17 cellular contexts compared by ENCODE assay signal in the genomic region with DNA sequence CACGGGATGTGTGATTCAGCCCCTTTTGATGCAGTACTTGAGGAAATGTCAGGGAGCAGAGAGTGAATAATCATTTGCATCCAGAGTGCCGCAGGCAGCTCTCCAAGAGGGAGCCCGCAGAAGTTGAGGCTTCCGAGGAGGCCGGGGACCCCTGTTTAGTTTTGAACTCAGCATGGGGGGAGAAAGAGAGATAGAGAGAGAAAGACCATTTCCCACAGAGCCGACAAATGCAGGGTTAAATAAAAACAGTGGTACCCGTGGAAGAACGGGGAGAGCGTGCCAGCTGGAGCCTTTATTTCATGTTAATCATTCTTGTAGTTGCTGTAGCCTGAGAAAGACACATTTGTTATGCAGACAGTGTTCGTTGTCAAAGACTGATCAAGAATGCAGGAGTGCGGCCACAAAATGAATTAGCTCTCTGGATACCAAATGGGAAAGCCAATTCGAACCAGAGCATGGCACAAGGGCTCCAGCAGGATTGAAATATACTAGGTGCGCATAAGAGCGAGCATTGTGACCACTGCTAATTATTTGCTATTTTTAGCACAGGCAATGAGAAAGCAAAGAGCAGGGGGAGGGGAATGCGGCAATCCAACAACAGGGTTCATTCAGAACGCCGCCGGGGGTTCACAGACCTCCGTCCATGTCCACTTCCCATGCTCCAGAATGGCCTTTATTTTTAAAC.
DNase-seq lines count a peak whose midpoint lies in the region; ATAC-seq, FAIRE-seq and TF ChIP-seq lines count a peak whose summit lies in the region.
"Had no signal": no experiment of that assay in that cellular context is flagged by ENCODE, and none has a peak within 500 bp of the region (broad histone marks: within the 10 kb centered on the region; RNA-seq: fewer than 3 reads in every experiment).

No MANE protein-coding gene starts in this region.

- ATAC-seq in mucosa of descending colon: no peak
- ATAC-seq: lower lobe of right lung; stimulated activated naive B cell treated with anti-CD40 and anti-IgM and Interleukin-4, amounts not matched to agents 10 μg/mL and 1 μg/mL and 100 μg/mL, for 72 hours had no signal

- H3K4me3 Mint-ChIP-seq in H9 (peak overlapping the region; percentile 41 to 68), brain (peak overlapping the region; percentile 75 to 84 (median 81))
- H3K4me3 Mint-ChIP-seq: stimulated activated naive B cell treated with anti-CD40 and anti-IgM and Interleukin-4, amounts not matched to agents 10 μg/mL and 1 μg/mL and 100 μg/mL, for 72 hours had no signal

- H2AK5ac ChIP-seq in H9 (ENCODE audit: insufficient read length, low read length) (no peak overlapping the region), trophoblast cell (ENCODE audit: low read length) (no peak overlapping the region)

- H3K23me2 ChIP-seq in H9 (ENCODE audit: insufficient read length, low read depth, low read length, poor library complexity, severe bottlenecking): peaks cover 3% of the 10 kb centered on the region

- H4K8ac ChIP-seq in H9 (replicated peaks; ENCODE audit: insufficient read length, low read depth, low read length): no peak overlapping the region
- no peak overlapping the region for H4K8ac ChIP-seq in trophoblast cell (ENCODE audit: low read depth, low read length)

- H3K14ac ChIP-seq in H9 (ENCODE audit: insufficient read depth, low read length) (no peak overlapping the region), trophoblast cell (ENCODE audit: low read length) (no peak overlapping the region)

- H3K36me3 ChIP-seq in kidney (ENCODE audit: control insufficient read depth in 1 of 2, insufficient read depth in 2 of 2, low read length in 2 of 2) (no peaks in the 10 kb centered on the region), trophoblast cell (ENCODE audit: control insufficient read depth in 1 of 2, insufficient read depth in 2 of 2, low read length in 2 of 2) (no peaks in the 10 kb centered on the region), mucosa of descending colon (ENCODE audit: low read depth) (no peaks in the 10 kb centered on the region)
- H3K36me3 ChIP-seq: lower lobe of right lung had no signal

- DNase-seq in H9 (peak; percentile 47), kidney (no peak), trophoblast cell (no peak), UCSD-AML1 (lab: John Stamatoyannopoulos, UW; ENCODE audit: unreplicated experiment) (no peak), mucosa of descending colon (no peak), dermis blood vessel endothelial cell (no peak)
- no peak for DNase-seq in stimulated activated CD4-positive, alpha-beta T cell treated with anti-CD3 and anti-CD28 coated beads, Interleukin-1b, Interleukin-23, amount 100 ng/mL, for 48 hours
- DNase-seq: activated CD4-positive, CD25-positive, alpha-beta regulatory T cell treated with anti-CD3 and anti-CD28 coated beads, Interleukin-2, amount 50 U/mL, for 72 hours; activated T-cell treated with anti-CD3 and anti-CD28 coated beads for 4 hours; AML-193; DMS79 treated with DMSO at 0.1 percent for 48 hours; lower lobe of right lung; NCI-H2107; stimulated activated CD4-positive, alpha-beta T cell treated with anti-CD3 and anti-CD28 coated beads, Interleukin-4, amount 100 ng/mL, for 4 hours; stimulated activated naive B cell treated with anti-CD40 and anti-IgM and Interleukin-4, amounts not matched to agents 10 μg/mL and 1 μg/mL and 100 μg/mL, for 72 hours had no signal

- H2BK5ac ChIP-seq in H9 (ENCODE audit: insufficient read length, low read length) (no peak overlapping the region), trophoblast cell (ENCODE audit: low read depth, low read length, poor library complexity) (no peak overlapping the region)

- no peak overlapping the region for H2BK12ac ChIP-seq in H9 (ENCODE audit: insufficient read length, low read depth, low read length)
- H2BK12ac ChIP-seq in trophoblast cell (ENCODE audit: low read length): no peak overlapping the region

- H3K18ac ChIP-seq in H9 (ENCODE audit: insufficient read length, low read depth, low read length): no peak overlapping the region
- no peak overlapping the region for H3K18ac ChIP-seq in trophoblast cell (ENCODE audit: low read length)

- H2BK15ac ChIP-seq in H9 (ENCODE audit: low read depth, low read length): no peak overlapping the region

- intact Hi-C loops in kidney (cut with DNase I): no loop called here
- intact Hi-C loops in mucosa of descending colon (cut with DNase I, micrococcal nuclease): no loop called here

- H4K20me1 ChIP-seq in H9 (ENCODE audit: control insufficient read depth, insufficient read depth, insufficient read length): no peaks in the 10 kb centered on the region

- no peak overlapping the region for H4K12ac ChIP-seq in trophoblast cell (ENCODE audit: low read depth, low read length)

- FAIRE-seq in kidney (lab: Jason Lieb, UNC): peak; percentile 93
- FAIRE-seq: GM12891 had no signal

- H4K91ac ChIP-seq in H9 (ENCODE audit: insufficient read length, low read depth, low read length) (no peak overlapping the region), trophoblast cell (ENCODE audit: low read depth, low read length) (no peak overlapping the region)

- peaks cover 0 to 5% of the 10 kb centered on the region in 2 experiments; a peak in 4 of 5 replicates for H3K9me3 Mint-ChIP-seq in H9
- no peaks in the 10 kb centered on the region for H3K9me3 Mint-ChIP-seq in brain
- H3K9me3 Mint-ChIP-seq: stimulated activated naive B cell treated with anti-CD40 and anti-IgM and Interleukin-4, amounts not matched to agents 10 μg/mL and 1 μg/mL and 100 μg/mL, for 72 hours had no signal

- H3K9me3 ChIP-seq in H9 (ENCODE audit: control insufficient read depth, low read depth, low read length) (no peaks in the 10 kb centered on the region), kidney (ENCODE audit: control insufficient read depth in 1 of 2, low read length in 2 of 2) (no peaks in the 10 kb centered on the region), trophoblast cell (ENCODE audit: insufficient read depth, low read depth, low read length) (no peaks in the 10 kb centered on the region), mucosa of descending colon (no peaks in the 10 kb centered on the region)
- H3K9me3 ChIP-seq: lower lobe of right lung had no signal

- H3K4me1 ChIP-seq in H9 (ENCODE audit: insufficient read depth, low read length): peaks cover 7% of the 10 kb centered on the region; the same call in 1 of the 2 replicates
- no peaks in the 10 kb centered on the region for H3K4me1 ChIP-seq in kidney (ENCODE audit: control insufficient read depth in 1 of 2, insufficient read depth in 1 of 2, low read depth in 1 of 2, low read length in 2 of 2)
- H3K4me1 ChIP-seq in trophoblast cell (ENCODE audit: control insufficient read depth in 1 of 2, insufficient read depth in 2 of 2, low read length in 2 of 2): peaks cover 6 to 16% of the 10 kb centered on the region in 2 experiments
- H3K4me1 ChIP-seq in mucosa of descending colon (ENCODE audit: low read depth): no peaks in the 10 kb centered on the region
- H3K4me1 ChIP-seq: lower lobe of right lung had no signal

- no peak overlapping the region for H2BK20ac ChIP-seq in H9 (ENCODE audit: low read depth, low read length, poor library complexity, severe bottlenecking)

- H3K4ac ChIP-seq in H9 (ENCODE audit: low read depth, low read length): no peak overlapping the region
- no peak overlapping the region for H3K4ac ChIP-seq in trophoblast cell (ENCODE audit: low read depth, low read length)

- H3K27ac ChIP-seq in H9 (ENCODE audit: insufficient read length, low read depth, low read length) (peak overlapping the region; percentile 60), kidney (ENCODE audit: low read depth in 2 of 2, low read length in 2 of 2) (no peak overlapping the region), trophoblast cell (ENCODE audit: low read depth, low read length) (no peak overlapping the region)
- H3K27ac ChIP-seq: lower lobe of right lung had no signal

- H3K4me2 ChIP-seq in H9 (ENCODE audit: insufficient read depth, insufficient read length, low read length) (peak overlapping the region; percentile 46), trophoblast cell (ENCODE audit: low read length) (peak overlapping the region; percentile 28)

- H3K23ac ChIP-seq in H9 (ENCODE audit: insufficient read length, low read depth, low read length): no peak overlapping the region
- H3K23ac ChIP-seq in trophoblast cell (ENCODE audit: low read length): no peak overlapping the region

- WGBS in H9 (ENCODE audit: extremely low coverage, insufficient read length, low lambda C conversion rate): no CpG with 5 or more reads among the region's 19 CpGs
- no CpG with 5 or more reads among the region's 19 CpGs for WGBS in trophoblast cell (ENCODE audit: extremely low coverage, insufficient coverage, insufficient read length)

- H3K36me3 Mint-ChIP-seq in H9 (ENCODE audit: insufficient read depth in 1 of 3, low read depth in 3 of 3) (peaks cover 0 to 5% (median 5%) of the 10 kb centered on the region in 3 experiments; a peak in 2 of 7 replicates), brain (no peaks in the 10 kb centered on the region)
- H3K36me3 Mint-ChIP-seq: stimulated activated naive B cell treated with anti-CD40 and anti-IgM and Interleukin-4, amounts not matched to agents 10 μg/mL and 1 μg/mL and 100 μg/mL, for 72 hours had no signal

- H3K9ac ChIP-seq in H9 (ENCODE audit: extremely low read depth, insufficient read length, low read length): no peak overlapping the region
- peak overlapping the region in 1 of 2 donors; percentile 20 for H3K9ac ChIP-seq in kidney (ENCODE audit: low read length in 2 of 2)
- H3K9ac ChIP-seq in trophoblast cell (ENCODE audit: low read length): no peak overlapping the region

- H2BK120ac ChIP-seq in H9 (ENCODE audit: low read depth, low read length, poor library complexity, severe bottlenecking) (no peak overlapping the region), trophoblast cell (ENCODE audit: insufficient read depth, low read length, poor library complexity) (no peak overlapping the region)

- TF ChIP-seq CTCF in H9 (conservative IDR thresholded peaks at IDR 0.05): no peak
- no peak for TF ChIP-seq CTCF in brain (conservative IDR thresholded peaks at IDR 0.05)
- no peak for TF ChIP-seq CTCF in kidney (IDR thresholded peaks at IDR 0.05; ENCODE audit: borderline replicate concordance, extremely low read depth, insufficient read depth)
- no peak for TF ChIP-seq CTCF in mucosa of descending colon (IDR thresholded peaks at IDR 0.05)

- H3K79me1 ChIP-seq in H9 (ENCODE audit: insufficient read depth, low read depth, low read length, poor library complexity, severe bottlenecking) (no peaks in the 10 kb centered on the region), trophoblast cell (ENCODE audit: low read length) (peaks cover 2% of the 10 kb centered on the region)

- H3K27me3 ChIP-seq in H9 (ENCODE audit: insufficient read depth, low read length) (no peaks in the 10 kb centered on the region), trophoblast cell (ENCODE audit: insufficient read depth, low read length) (no peaks in the 10 kb centered on the region)

- no peak overlapping the region for H3K56ac ChIP-seq in H9 (ENCODE audit: insufficient read length, low read depth, low read length)

- H2AFZ ChIP-seq in H9 (ENCODE audit: low read length): no peak overlapping the region
- H2AFZ ChIP-seq in trophoblast cell (ENCODE audit: insufficient read depth, low read length, poor library complexity): no peak overlapping the region

- H3K27ac Mint-ChIP-seq in H9 (peak overlapping the region; percentile 90 to 97 (median 96)), brain (peak overlapping the region; percentile 72 to 97 (median 94))
- H3K27ac Mint-ChIP-seq: stimulated activated naive B cell treated with anti-CD40 and anti-IgM and Interleukin-4, amounts not matched to agents 10 μg/mL and 1 μg/mL and 100 μg/mL, for 72 hours had no signal

- no peak overlapping the region for H3T11ph ChIP-seq in H9 (ENCODE audit: low read length)

- H3K4me3 ChIP-seq in kidney (ENCODE audit: low read length in 2 of 2) (peak overlapping the region; percentile 34 to 68), trophoblast cell (ENCODE audit: low read depth, low read length) (no peak overlapping the region), mucosa of descending colon (no peak overlapping the region)
- H3K4me3 ChIP-seq: lower lobe of right lung had no signal

- no peaks in the 10 kb centered on the region for H3K79me2 ChIP-seq in H9 (ENCODE audit: insufficient read depth, low read length)
- H3K79me2 ChIP-seq in trophoblast cell (ENCODE audit: control insufficient read depth, insufficient read depth, low read length, poor library complexity): no peaks in the 10 kb centered on the region

- no peak overlapping the region for H4K5ac ChIP-seq in H9 (ENCODE audit: insufficient read length, low read depth, low read length)

- no peaks in the 10 kb centered on the region for H3K27me3 Mint-ChIP-seq in H9 (ENCODE audit: low read depth)
- H3K27me3 Mint-ChIP-seq in brain: no peaks in the 10 kb centered on the region

- H3K4me1 Mint-ChIP-seq in H9 (peaks cover 34 to 37% of the 10 kb centered on the region in 2 experiments), brain (peaks cover 30% of the 10 kb centered on the region)
- H3K4me1 Mint-ChIP-seq: stimulated activated naive B cell treated with anti-CD40 and anti-IgM and Interleukin-4, amounts not matched to agents 10 μg/mL and 1 μg/mL and 100 μg/mL, for 72 hours had no signal

Comparison
In these comparisons a context has a peak if more than half of its experiments do, and no peak if none do; other contexts are left out.
1. H3K4me3 ChIP-seq: peak in kidney (2 of 2); none in trophoblast cell (single experiment) and mucosa of descending colon (single experiment).